Comparison of ENCODE assay signal across 8 cellular contexts in the genomic region with DNA sequence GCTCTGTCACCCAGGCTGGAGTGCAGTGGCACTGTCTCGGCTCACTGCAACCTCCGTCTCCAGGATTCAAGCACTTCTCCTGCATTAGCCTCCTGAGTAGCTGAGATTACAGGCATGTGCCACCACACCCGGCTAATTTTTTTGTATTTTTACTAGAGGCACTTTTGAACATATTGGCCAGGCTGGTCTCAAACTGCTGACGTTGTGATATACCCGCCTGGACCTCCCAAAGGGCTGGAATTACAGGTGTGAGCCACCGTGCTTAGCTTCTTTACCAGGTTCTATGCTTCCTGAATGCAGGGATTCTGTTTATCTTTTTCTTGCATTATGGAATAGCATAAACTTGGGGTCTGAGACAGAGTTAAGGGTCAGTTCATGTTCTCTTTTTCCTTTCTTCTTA.
"Had no signal": no experiment of that assay in that cellular context is flagged by ENCODE, and none has a peak within 500 bp of the region (broad histone marks: within the 10 kb centered on the region; RNA-seq: fewer than 3 reads in every experiment).

No MANE protein-coding gene starts in this region.

- FAIRE-seq: G401.6, GM12878, GM12891, GM12892, GM18507, GM19239 had no signal

- DNase-seq: GDM1, GF-D8 had no signal

- H3K4me3 ChIP-seq: GM12878 had no signal

- ATAC-seq: GM12878 had no signal
